Comparison of ENCODE assay signal across 1 cellular context in the genomic region with DNA sequence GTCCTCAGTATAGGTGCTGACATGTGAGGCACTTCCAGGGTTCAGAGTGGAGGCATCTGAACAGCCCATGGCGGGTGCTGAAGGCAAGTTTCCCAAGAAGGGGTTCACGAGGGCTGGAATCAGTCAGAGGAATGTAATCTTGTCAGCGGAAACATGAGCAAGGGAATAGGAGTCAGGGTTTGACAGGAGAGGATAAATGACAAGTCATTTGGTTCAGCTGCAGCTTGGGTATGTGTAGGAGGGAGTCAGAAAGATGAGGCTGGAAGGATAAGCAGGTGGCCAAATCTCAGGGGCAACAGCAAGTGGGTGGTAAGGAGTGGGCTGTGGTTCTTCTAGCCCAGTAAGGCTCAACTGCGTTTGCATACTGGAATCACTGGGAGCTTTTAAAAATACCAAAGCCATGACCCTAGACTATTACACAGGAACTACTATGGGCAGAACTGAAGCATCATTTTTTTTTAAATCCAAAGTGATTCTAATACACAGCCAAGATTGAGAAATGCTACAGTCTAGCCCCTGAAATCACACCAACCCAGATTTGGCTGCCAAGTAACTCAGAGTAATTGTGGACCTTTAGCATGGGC.
A peak's percentile ranks its signal among the peaks of the same experiment; 100 is the strongest.
TF ChIP-seq lines count a peak whose summit lies in the region.

No MANE protein-coding gene starts in this region.

TF ChIP-seq in GM12878, 131 proteins besides CTCF, POLR2A, EP300 and RAD21:
- no peak for TF ChIP-seq ZNF217 (IDR thresholded peaks at IDR 0.05)
- TF ChIP-seq ZNF687 (IDR thresholded peaks at IDR 0.05), result no peak
- 0 out of 2 replicates have a peak, but pooled peaks have one; percentile 19 for TF ChIP-seq RUNX3 (IDR thresholded peaks at IDR 0.05; ENCODE audit: low read length)
- no peak for TF ChIP-seq ZNF622 (IDR thresholded peaks at IDR 0.05)
- 0 out of 2 replicates have a peak, but pooled peaks have one; percentile 38 for TF ChIP-seq LARP7 (IDR thresholded peaks at IDR 0.05)
- no peak for TF ChIP-seq ELK1 (IDR thresholded peaks at IDR 0.05; ENCODE audit: low read depth, low read length)
- TF ChIP-seq BCL11A (IDR thresholded peaks at IDR 0.05; ENCODE audit: low read depth, low read length), result 0 out of 2 replicates have a peak, but pooled peaks have one; percentile 33
- no peak for TF ChIP-seq SREBF1 (IDR thresholded peaks at IDR 0.05; ENCODE audit: low read length)
- peak; percentile 32; the same call in 1 of the 2 replicates for TF ChIP-seq IKZF1 (conservative IDR thresholded peaks at IDR 0.05)
